ENCODE assay signal across 18 cellular contexts in genomic region chr5:66932446-66932845, GRCh38.
"Had no signal": no experiment of that assay in that cellular context is flagged by ENCODE, and none has a peak within 500 bp of the region (broad histone marks: within the 10 kb centered on the region; RNA-seq: fewer than 3 reads in every experiment).

No MANE protein-coding gene starts in this region.

- H3K9me3 Mint-ChIP-seq: activated B cell treated with CpG ODN at 0.5 μM for 24 hours; activated CD4-positive, alpha-beta T cell treated with anti-CD3 and anti-CD28 coated beads, Interleukin-2, amount 10 ng/mL, durations not matched to agents 7 days and 5 days; endodermal cell; natural killer cell treated with Interleukin-12 subunit alpha and Interleukin-12 subunit beta and Interleukin-15 and Interleukin-18, amount 100 ng/mL, for 72 hours had no signal

- H3K27me3 ChIP-seq: esophagus squamous epithelium, hepatocyte, tibial nerve, vagina had no signal

- H3K36me3 Mint-ChIP-seq: activated naive CD8-positive, alpha-beta T cell; natural killer cell treated with Interleukin-12 subunit alpha and Interleukin-12 subunit beta and Interleukin-15 and Interleukin-18, amount 100 ng/mL, for 72 hours had no signal

- H3K4me2 ChIP-seq: hepatocyte had no signal

- ATAC-seq: left ventricle myocardium superior; natural killer cell treated with Interleukin-12 subunit alpha and Interleukin-12 subunit beta and Interleukin-15 and Interleukin-18, amount 100 ng/mL, for 72 hours had no signal

- H3K4me1 Mint-ChIP-seq: activated CD4-positive, alpha-beta T cell treated with anti-CD3 and anti-CD28 coated beads, Interleukin-2, amount 10 ng/mL, durations not matched to agents 7 days and 5 days had no signal

- DNase-seq: activated B cell treated with CpG ODN at 0.5 μM for 24 hours; activated CD4-positive, alpha-beta T cell treated with anti-CD3 and anti-CD28 coated beads, Interleukin-2, amount 10 ng/mL, durations not matched to agents 7 days and 5 days; activated gamma-delta T cell treated with Interleukin-2 at 50 U/mL for 16 hours; amygdala; endodermal cell; esophagus squamous epithelium; left ventricle myocardium superior; retina; stimulated activated CD4-positive, alpha-beta T cell treated with anti-CD3 and anti-CD28 coated beads, Interleukin-15, amount 100 ng/mL, for 24 hours; stimulated activated CD4-positive, alpha-beta T cell treated with anti-CD3 and anti-CD28 coated beads, Interleukin-4, amount 100 ng/mL, for 1 hour; stimulated activated naive CD4-positive, alpha-beta T cell; substantia nigra had no signal

- H3K27ac ChIP-seq: esophagus squamous epithelium, hepatocyte, skin epidermis, tibial nerve, vagina had no signal

- H3K36me3 ChIP-seq: esophagus squamous epithelium, tibial nerve, vagina had no signal

- H3K4me3 Mint-ChIP-seq: activated B cell treated with CpG ODN at 0.5 μM for 24 hours; activated CD4-positive, alpha-beta T cell treated with anti-CD3 and anti-CD28 coated beads, Interleukin-2, amount 10 ng/mL, durations not matched to agents 7 days and 5 days; activated naive CD8-positive, alpha-beta T cell; endodermal cell; natural killer cell treated with Interleukin-12 subunit alpha and Interleukin-12 subunit beta and Interleukin-15 and Interleukin-18, amount 100 ng/mL, for 72 hours had no signal

- H3K4me3 ChIP-seq: esophagus squamous epithelium, hepatocyte, skin epidermis, tibial nerve, vagina had no signal

- H3K27ac Mint-ChIP-seq: activated B cell treated with CpG ODN at 0.5 μM for 24 hours; activated CD4-positive, alpha-beta T cell treated with anti-CD3 and anti-CD28 coated beads, Interleukin-2, amount 10 ng/mL, durations not matched to agents 7 days and 5 days; activated naive CD8-positive, alpha-beta T cell; endodermal cell; natural killer cell treated with Interleukin-12 subunit alpha and Interleukin-12 subunit beta and Interleukin-15 and Interleukin-18, amount 100 ng/mL, for 72 hours had no signal

- H3K4me1 ChIP-seq: esophagus squamous epithelium, tibial nerve, vagina had no signal

- H2AFZ ChIP-seq: hepatocyte had no signal

- H3K9me3 ChIP-seq: esophagus squamous epithelium, tibial nerve, vagina had no signal
